ENCODE assay signal across 14 cellular contexts in the genomic region with DNA sequence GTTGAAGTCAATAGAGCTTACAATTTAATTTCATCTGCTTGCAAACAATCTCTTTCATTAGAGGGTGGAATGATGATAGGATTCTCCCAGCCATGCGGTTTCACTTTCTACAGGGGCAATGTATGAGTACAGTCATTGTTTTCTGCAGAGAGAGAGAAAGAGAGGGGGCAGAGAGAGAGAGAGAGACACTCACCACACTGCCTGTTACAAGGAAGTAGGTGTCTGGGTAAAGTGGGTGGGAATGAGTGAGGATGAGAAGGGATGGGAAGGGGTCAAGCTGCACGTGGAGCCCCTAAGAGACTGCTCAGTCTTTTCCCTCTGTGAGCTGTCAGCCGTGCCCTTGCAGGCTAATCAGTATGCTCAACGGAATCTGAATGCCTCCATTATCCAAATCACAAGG.
DNase-seq lines count a peak whose midpoint lies in the region; ATAC-seq, FAIRE-seq and TF ChIP-seq lines count a peak whose summit lies in the region.
"Had no signal": no experiment of that assay in that cellular context is flagged by ENCODE, and none has a peak within 500 bp of the region (broad histone marks: within the 10 kb centered on the region; RNA-seq: fewer than 3 reads in every experiment).

No MANE protein-coding gene starts in this region.

- CTCF ChIA-PET in HepG2 (lab: Yijun Ruan, JAX; ENCODE audit: low intra/inter-chr PET ratio, low total read pairs), result no interaction called here

- no peaks in the 10 kb centered on the region for H4K20me1 ChIP-seq in HepG2 (ENCODE audit: insufficient read depth, low read length)

- H3K4me1 ChIP-seq in HepG2 (ENCODE audit: insufficient read depth, low read length) (no peaks in the 10 kb centered on the region), right lobe of liver (no peaks in the 10 kb centered on the region)
- H3K4me1 ChIP-seq: Caco-2, spleen had no signal

- intact Hi-C loops in HepG2 (cut with micrococcal nuclease; ENCODE audit: unreplicated experiment), result no loop called here
- intact Hi-C loops in right lobe of liver (cut with DNase I), result no loop called here

- H3K27ac ChIP-seq in HepG2 (ENCODE audit: extremely low read length, insufficient read depth, low read length) (no peak overlapping the region), right lobe of liver (no peak overlapping the region)
- H3K27ac ChIP-seq: spleen had no signal

- TF ChIP-seq EP300 in HepG2 (IDR thresholded peaks at IDR 0.05; ENCODE audit: low read depth in 2 of 2, low read length in 2 of 2) (no peak), HepG2 (CRISPR knock-in tag; IDR thresholded peaks at IDR 0.05; ENCODE audit: borderline replicate concordance) (no peak)

- H3K4me3 ChIP-seq in HepG2 (replicated peaks in 1 of 3; ENCODE audit: insufficient read depth in 1 of 3, low read depth in 2 of 3, low read length in 3 of 3) (0 out of 6 replicates have a peak overlapping the region, but pooled peaks of 1 of the 3 experiments have one; percentile 19), right lobe of liver (no peak overlapping the region)
- H3K4me3 ChIP-seq: spleen had no signal

- H3K36me3 ChIP-seq in HepG2 (replicated peaks in 1 of 2; ENCODE audit: control insufficient read depth in 1 of 2, insufficient read depth in 2 of 2, low read length in 2 of 2) (no peaks in the 10 kb centered on the region), right lobe of liver (no peaks in the 10 kb centered on the region)
- H3K36me3 ChIP-seq: spleen had no signal

- ATAC-seq in HepG2, result peak; percentile 61; the same call in 1 of the 3 replicates
- no peak for ATAC-seq in right lobe of liver
- ATAC-seq in HG03025 (IDR thresholded peaks at IDR 0.05; ENCODE audit: low FRiP score, unreplicated experiment), result no peak
- no peak for ATAC-seq in omental fat pad (ENCODE audit: low FRiP score)

- H3K9me3 ChIP-seq in HepG2 (ENCODE audit: low read length) (no peaks in the 10 kb centered on the region), right lobe of liver (no peaks in the 10 kb centered on the region)
- H3K9me3 ChIP-seq: Caco-2, spleen had no signal

- peak overlapping the region; percentile 18 for H3K4me2 ChIP-seq in HepG2 (ENCODE audit: low read depth, low read length)

- no peak overlapping the region for H3K9ac ChIP-seq in HepG2 (ENCODE audit: insufficient read depth, low read depth, low read length)

- TF ChIP-seq RAD21 in HepG2 (CRISPR knock-in tag; IDR thresholded peaks at IDR 0.05), result no peak

- in situ Hi-C loops in HepG2 (cut with HindIII; ENCODE audit: extremely low pct_ligation_motif_present, low pct_unique_long_range_greater_than_20kb), result no loop called here

- no TSS peak for BruUV-seq in HepG2 (replicated peaks; lab: Mats Ljungman, UMichigan)

- H3K27me3 ChIP-seq in HepG2 (ENCODE audit: control insufficient read depth in 1 of 2, insufficient read depth in 2 of 2, low read length in 2 of 2) (peaks cover 0 to 5% of the 10 kb centered on the region in 2 experiments; a peak in 1 of 5 replicates), right lobe of liver (no peaks in the 10 kb centered on the region)

- FAIRE-seq in HepG2 (lab: Jason Lieb, UNC), result no peak

- TF ChIP-seq POLR2A in HepG2 (IDR thresholded peaks at IDR 0.05; ENCODE audit: insufficient read depth in 1 of 2, low read depth in 2 of 2, low read length in 2 of 2), result no peak
- TF ChIP-seq POLR2A in right lobe of liver (IDR thresholded peaks at IDR 0.05), result no peak

- TF ChIP-seq CTCF in HepG2 (CRISPR knock-in tag; IDR thresholded peaks at IDR 0.05) (no peak), right lobe of liver (IDR thresholded peaks at IDR 0.05) (no peak), omental fat pad (IDR thresholded peaks at IDR 0.05) (no peak)

- 13% methylated on average over 4 of the region's 4 CpGs for WGBS in HepG2 (ENCODE audit: low lambda C conversion rate)
- WGBS in right lobe of liver (ENCODE audit: insufficient coverage, low coverage, low lambda C conversion rate, missing lambda C conversion rate), result 46% methylated on average over 4 of the region's 4 CpGs

- POLR2A ChIA-PET in HepG2 (lab: Yijun Ruan, JAX), result no interaction called here

- no peaks in the 10 kb centered on the region for H3K79me2 ChIP-seq in HepG2 (ENCODE audit: insufficient read depth, low read length)

- H2AFZ ChIP-seq in HepG2 (ENCODE audit: low read length), result no peak overlapping the region

- DNase-seq in HepG2 (ENCODE audit: low spot score) (no peak), right lobe of liver (no peak), amygdala (lab: John Stamatoyannopoulos, UW) (peak in 32 of 56 donors; percentile 2 to 60 (median 20)), medulla oblongata (ENCODE audit: extremely low spot score) (peak; percentile 82), superior temporal gyrus (ENCODE audit: extremely low spot score) (peak; percentile 71), omental fat pad (ENCODE audit: low spot score) (no peak)
- DNase-seq in activated CD4-positive, CD25-positive, alpha-beta regulatory T cell (lab: John Stamatoyannopoulos, UW), result no peak
- DNase-seq: activated CD4-positive, alpha-beta T cell treated with anti-CD3 and anti-CD28 coated beads, Interleukin-2, amount 10 ng/mL, durations not matched to agents 24 days and 14 days; activated T-cell treated with anti-CD3 and anti-CD28 coated beads, Interleukin-2, amount 50 U/mL, for 48 hours; Caco-2; NCI-H1092; nephron progenitor cell; spleen had no signal

TF ChIP-seq in HepG2, 621 proteins besides CTCF, POLR2A, EP300 and RAD21 (continues in another document):
- TF ChIP-seq MZF1 (CRISPR knock-in tag; IDR thresholded peaks at IDR 0.05; ENCODE audit: borderline replicate concordance), result no peak
- TF ChIP-seq, protein P1, sequence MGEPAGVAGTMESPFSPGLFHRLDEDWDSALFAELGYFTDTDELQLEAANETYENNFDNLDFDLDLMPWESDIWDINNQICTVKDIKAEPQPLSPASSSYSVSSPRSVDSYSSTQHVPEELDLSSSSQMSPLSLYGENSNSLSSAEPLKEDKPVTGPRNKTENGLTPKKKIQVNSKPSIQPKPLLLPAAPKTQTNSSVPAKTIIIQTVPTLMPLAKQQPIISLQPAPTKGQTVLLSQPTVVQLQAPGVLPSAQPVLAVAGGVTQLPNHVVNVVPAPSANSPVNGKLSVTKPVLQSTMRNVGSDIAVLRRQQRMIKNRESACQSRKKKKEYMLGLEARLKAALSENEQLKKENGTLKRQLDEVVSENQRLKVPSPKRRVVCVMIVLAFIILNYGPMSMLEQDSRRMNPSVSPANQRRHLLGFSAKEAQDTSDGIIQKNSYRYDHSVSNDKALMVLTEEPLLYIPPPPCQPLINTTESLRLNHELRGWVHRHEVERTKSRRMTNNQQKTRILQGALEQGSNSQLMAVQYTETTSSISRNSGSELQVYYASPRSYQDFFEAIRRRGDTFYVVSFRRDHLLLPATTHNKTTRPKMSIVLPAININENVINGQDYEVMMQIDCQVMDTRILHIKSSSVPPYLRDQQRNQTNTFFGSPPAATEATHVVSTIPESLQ (CRISPR knock-in tag; conservative IDR thresholded peaks at IDR 0.05), result no peak
- TF ChIP-seq, protein P2, sequence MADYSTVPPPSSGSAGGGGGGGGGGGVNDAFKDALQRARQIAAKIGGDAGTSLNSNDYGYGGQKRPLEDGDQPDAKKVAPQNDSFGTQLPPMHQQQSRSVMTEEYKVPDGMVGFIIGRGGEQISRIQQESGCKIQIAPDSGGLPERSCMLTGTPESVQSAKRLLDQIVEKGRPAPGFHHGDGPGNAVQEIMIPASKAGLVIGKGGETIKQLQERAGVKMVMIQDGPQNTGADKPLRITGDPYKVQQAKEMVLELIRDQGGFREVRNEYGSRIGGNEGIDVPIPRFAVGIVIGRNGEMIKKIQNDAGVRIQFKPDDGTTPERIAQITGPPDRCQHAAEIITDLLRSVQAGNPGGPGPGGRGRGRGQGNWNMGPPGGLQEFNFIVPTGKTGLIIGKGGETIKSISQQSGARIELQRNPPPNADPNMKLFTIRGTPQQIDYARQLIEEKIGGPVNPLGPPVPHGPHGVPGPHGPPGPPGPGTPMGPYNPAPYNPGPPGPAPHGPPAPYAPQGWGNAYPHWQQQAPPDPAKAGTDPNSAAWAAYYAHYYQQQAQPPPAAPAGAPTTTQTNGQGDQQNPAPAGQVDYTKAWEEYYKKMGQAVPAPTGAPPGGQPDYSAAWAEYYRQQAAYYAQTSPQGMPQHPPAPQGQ (CRISPR knock-in tag; IDR thresholded peaks at IDR 0.05; ENCODE audit: borderline replicate concordance), result no peak
- no peak for TF ChIP-seq KLF11 (CRISPR knock-in tag; IDR thresholded peaks at IDR 0.05)
- TF ChIP-seq, protein P3, sequence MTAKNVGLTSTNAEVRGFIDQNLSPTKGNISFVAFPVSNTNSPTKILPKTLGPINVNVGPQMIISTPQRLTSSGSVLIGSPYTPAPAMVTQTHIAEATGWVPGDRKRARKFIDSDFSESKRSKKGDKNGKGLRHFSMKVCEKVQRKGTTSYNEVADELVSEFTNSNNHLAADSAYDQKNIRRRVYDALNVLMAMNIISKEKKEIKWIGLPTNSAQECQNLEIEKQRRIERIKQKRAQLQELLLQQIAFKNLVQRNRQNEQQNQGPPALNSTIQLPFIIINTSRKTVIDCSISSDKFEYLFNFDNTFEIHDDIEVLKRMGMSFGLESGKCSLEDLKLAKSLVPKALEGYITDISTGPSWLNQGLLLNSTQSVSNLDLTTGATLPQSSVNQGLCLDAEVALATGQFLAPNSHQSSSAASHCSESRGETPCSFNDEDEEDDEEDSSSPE (CRISPR knock-in tag; IDR thresholded peaks at IDR 0.05), result no peak
- no peak for TF ChIP-seq MIXL1 (CRISPR knock-in tag; IDR thresholded peaks at IDR 0.05)
- no peak for TF ChIP-seq MIER2 (CRISPR knock-in tag; IDR thresholded peaks at IDR 0.05)
- no peak for TF ChIP-seq SPEN (CRISPR knock-in tag; IDR thresholded peaks at IDR 0.05; ENCODE audit: low read depth)
- no peak for TF ChIP-seq ZBTB1 (CRISPR knock-in tag; IDR thresholded peaks at IDR 0.05; ENCODE audit: borderline replicate concordance)
- TF ChIP-seq, protein P4, sequence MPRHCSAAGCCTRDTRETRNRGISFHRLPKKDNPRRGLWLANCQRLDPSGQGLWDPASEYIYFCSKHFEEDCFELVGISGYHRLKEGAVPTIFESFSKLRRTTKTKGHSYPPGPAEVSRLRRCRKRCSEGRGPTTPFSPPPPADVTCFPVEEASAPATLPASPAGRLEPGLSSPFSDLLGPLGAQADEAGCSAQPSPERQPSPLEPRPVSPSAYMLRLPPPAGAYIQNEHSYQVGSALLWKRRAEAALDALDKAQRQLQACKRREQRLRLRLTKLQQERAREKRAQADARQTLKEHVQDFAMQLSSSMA (CRISPR knock-in tag; IDR thresholded peaks at IDR 0.05), result no peak
- no peak for TF ChIP-seq ZNF672 (CRISPR knock-in tag; IDR thresholded peaks at IDR 0.05)
- TF ChIP-seq ZNF878 (CRISPR knock-in tag; IDR thresholded peaks at IDR 0.05), result no peak
- no peak for TF ChIP-seq ZMYM4 (CRISPR knock-in tag; IDR thresholded peaks at IDR 0.05)
- TF ChIP-seq TBX2 (CRISPR knock-in tag; IDR thresholded peaks at IDR 0.05; ENCODE audit: borderline replicate concordance), result no peak
- TF ChIP-seq ZNF543 (CRISPR knock-in tag; IDR thresholded peaks at IDR 0.05), result no peak
- TF ChIP-seq ZFP36 (IDR thresholded peaks at IDR 0.05; ENCODE audit: borderline replicate concordance, low read depth, low read length, partially characterized antibody), result no peak
- TF ChIP-seq SETDB1 (CRISPR knock-in tag; IDR thresholded peaks at IDR 0.05; ENCODE audit: borderline replicate concordance), result no peak
- TF ChIP-seq ZNF441 (CRISPR knock-in tag; IDR thresholded peaks at IDR 0.05; ENCODE audit: borderline replicate concordance), result no peak

Comparison
In these comparisons a context has a peak if more than half of its experiments do, and no peak if none do; other contexts are left out.
1. DNase-seq: peak in amygdala (32 of 56), medulla oblongata (single experiment) and superior temporal gyrus (single experiment); none in HepG2 (single experiment), right lobe of liver (0 of 3), activated CD4-positive, CD25-positive, alpha-beta regulatory T cell (0 of 4) and omental fat pad (single experiment).